In the genomic region with DNA sequence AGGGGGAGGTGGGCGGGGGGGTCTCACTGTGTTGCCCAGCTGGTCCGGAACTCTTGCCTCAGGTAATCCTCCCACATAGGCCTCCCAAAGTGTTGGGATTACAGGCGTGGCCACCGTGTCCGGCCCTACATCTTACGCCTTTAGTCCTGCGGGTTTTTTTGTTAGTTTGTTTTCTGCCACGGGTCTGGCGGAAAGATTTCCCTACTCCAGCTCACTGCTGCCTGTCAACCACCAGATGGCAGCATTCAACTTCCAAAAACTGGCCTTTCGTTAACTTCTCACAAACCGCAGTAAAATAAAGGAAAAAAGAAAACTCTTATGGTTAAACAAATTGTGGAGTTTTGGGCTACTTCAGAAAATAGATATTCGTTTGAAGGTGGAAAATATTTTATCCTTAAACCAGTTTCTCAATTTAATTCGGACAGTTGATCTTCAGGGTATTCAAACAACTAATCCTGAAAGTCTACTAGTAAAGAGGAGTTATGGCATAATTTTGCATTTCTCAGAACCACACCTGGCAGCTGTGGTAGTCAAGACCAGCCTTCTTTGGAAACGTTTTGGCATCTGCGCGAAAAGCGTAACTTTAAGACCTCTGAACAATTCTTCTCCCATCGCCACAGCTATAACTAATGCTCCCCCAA, we compare ENCODE assay signal across 8 cellular contexts. TPM values are rescaled to one million over a fixed set of nuclear protein-coding genes. Genes with fewer than 3 reads are reported as not detected.
DNase-seq lines count a peak whose midpoint lies in the region; ATAC-seq and TF ChIP-seq lines count a peak whose summit lies in the region.

No MANE protein-coding gene starts in this region.

- H3K36me3 ChIP-seq in left ventricle myocardium inferior: no peaks in the 10 kb centered on the region

- H3K4me1 Mint-ChIP-seq in Calu3 (ENCODE audit: low read depth, unreplicated experiment): no peaks in the 10 kb centered on the region
- peaks cover 25% of the 10 kb centered on the region for H3K4me1 Mint-ChIP-seq in WTC11

- BruUV-seq in Calu3 (replicated peaks; lab: Mats Ljungman, UMichigan): no TSS peak

- H3K9me3 Mint-ChIP-seq in Calu3 (ENCODE audit: low read depth, unreplicated experiment) (no peaks in the 10 kb centered on the region), WTC11 (no peaks in the 10 kb centered on the region)

- no peaks in the 10 kb centered on the region for H3K4me1 ChIP-seq in left ventricle myocardium inferior

- H3K4me3 Mint-ChIP-seq in Calu3 (ENCODE audit: low read depth, unreplicated experiment) (no peak overlapping the region), WTC11 (no peak overlapping the region)

- ATAC-seq in GM18517 (IDR thresholded peaks at IDR 0.05; ENCODE audit: unreplicated experiment) (peak; percentile 49), WTC11 (peak; percentile 75)

- peak overlapping the region; percentile 29 for H3K4me3 ChIP-seq in left ventricle myocardium inferior

- H3K27ac Mint-ChIP-seq in Calu3 (ENCODE audit: unreplicated experiment) (no peak overlapping the region), WTC11 (no peak overlapping the region)

- H3K27ac ChIP-seq in left ventricle myocardium inferior (replicated peaks): no peak overlapping the region

- no peaks in the 10 kb centered on the region for H3K36me3 Mint-ChIP-seq in Calu3 (ENCODE audit: insufficient read depth, unreplicated experiment)
- H3K36me3 Mint-ChIP-seq in WTC11: no peaks in the 10 kb centered on the region

- intact Hi-C loops in Calu3 (cut with micrococcal nuclease; ENCODE audit: unreplicated experiment): loop anchor here (1.0 to 5.0 kb wide), 5 partner anchors 217 to 360 kb away; no protein-coding TSS in a partner anchor
- intact Hi-C loops in left ventricle myocardium inferior (cut with micrococcal nuclease): loop anchor here (10.0 kb wide), 1 partner anchor 314 kb away; no protein-coding TSS in a partner anchor

- CTCF ChIA-PET in Calu3 (lab: Charles Lee) (interaction anchor here (0.7 kb wide), 1 partner anchor 349 kb away, joined by 4 read pairs; no protein-coding TSS in a partner anchor), WTC11 (lab: Charles Lee) (interaction anchor here (0.6 to 1.6 kb wide), 8 partner anchors 13 to 312 kb away, joined by 3 to 14 read pairs (median 4); no protein-coding TSS in a partner anchor)

- DNase-seq in Calu3: peak; percentile 39
- DNase-seq in NCI-H1417 treated with DMSO at 0.1 percent for 48 hours (lab: John Stamatoyannopoulos, UW): peak; percentile 5
- peak; percentile 18 for DNase-seq in WTC11 (ENCODE audit: low spot score)
- no peak for DNase-seq in left ventricle myocardium inferior
- peak; percentile 48 for DNase-seq in renal cortical epithelial cell (ENCODE audit: low read depth)
- DNase-seq in activated CD8-positive, alpha-beta memory T cell treated with anti-CD3 and anti-CD28 coated beads, Interleukin-2, amount 50 U/mL, for 4 hours: no peak
- DNase-seq in KG1 (lab: John Stamatoyannopoulos, UW): no peak

- POLR2A ChIA-PET in WTC11 (lab: Charles Lee): no interaction called here

- H3K27me3 Mint-ChIP-seq in Calu3 (ENCODE audit: unreplicated experiment) (no peaks in the 10 kb centered on the region), WTC11 (ENCODE audit: low read depth) (no peaks in the 10 kb centered on the region)

- no peaks in the 10 kb centered on the region for H3K9me3 ChIP-seq in left ventricle myocardium inferior (replicated peaks)

- TF ChIP-seq CTCF in Calu3 (IDR thresholded peaks at IDR 0.05; ENCODE audit: unreplicated experiment) (peak; percentile 57), WTC11 (IDR thresholded peaks at IDR 0.05) (peak; percentile 59), left ventricle myocardium inferior (IDR thresholded peaks at IDR 0.05; ENCODE audit: borderline replicate concordance) (peak; percentile 79)

- H3K27me3 ChIP-seq in left ventricle myocardium inferior (ENCODE audit: low read depth): no peaks in the 10 kb centered on the region

TF ChIP-seq in WTC11, 78 proteins besides CTCF, POLR2A, EP300 and RAD21:
- TF ChIP-seq, protein P1, sequence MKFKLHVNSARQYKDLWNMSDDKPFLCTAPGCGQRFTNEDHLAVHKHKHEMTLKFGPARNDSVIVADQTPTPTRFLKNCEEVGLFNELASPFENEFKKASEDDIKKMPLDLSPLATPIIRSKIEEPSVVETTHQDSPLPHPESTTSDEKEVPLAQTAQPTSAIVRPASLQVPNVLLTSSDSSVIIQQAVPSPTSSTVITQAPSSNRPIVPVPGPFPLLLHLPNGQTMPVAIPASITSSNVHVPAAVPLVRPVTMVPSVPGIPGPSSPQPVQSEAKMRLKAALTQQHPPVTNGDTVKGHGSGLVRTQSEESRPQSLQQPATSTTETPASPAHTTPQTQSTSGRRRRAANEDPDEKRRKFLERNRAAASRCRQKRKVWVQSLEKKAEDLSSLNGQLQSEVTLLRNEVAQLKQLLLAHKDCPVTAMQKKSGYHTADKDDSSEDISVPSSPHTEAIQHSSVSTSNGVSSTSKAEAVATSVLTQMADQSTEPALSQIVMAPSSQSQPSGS (CRISPR knock-in tag; IDR thresholded peaks at IDR 0.05; ENCODE audit: borderline replicate concordance, low read depth): no peak

RNA-seq across cellular contexts. Expression of gene LUZP4, which starts 41.1 kb away (rescaled TPM):
- total RNA-seq in Calu3 (2022) (not detected in 2 replicates), WTC11 (2021) (not detected in 3 replicates), left ventricle myocardium inferior (not detected), renal cortical epithelial cell (not detected in 2 replicates)

Comparison
In these comparisons a context has a peak if more than half of its experiments do, and no peak if none do; other contexts are left out.
1. DNase-seq: peak in Calu3 (single experiment), NCI-H1417 treated with DMSO at 0.1 percent for 48 hours (single experiment), WTC11 (single experiment) and renal cortical epithelial cell (single experiment); none in left ventricle myocardium inferior (single experiment), activated CD8-positive, alpha-beta memory T cell treated with anti-CD3 and anti-CD28 coated beads, Interleukin-2, amount 50 U/mL, for 4 hours (single experiment) and KG1 (single experiment).
2. Peak in every context shown above with its lines, with median percentiles within 50 percentile points of each other: CTCF ChIP-seq.